Comparison of ENCODE assay signal across 22 cellular contexts in genomic region chr1:170660281-170660713, GRCh38. TPM values are rescaled to one million over a fixed set of nuclear protein-coding genes. Genes with fewer than 3 reads are reported as not detected.
A peak's percentile ranks its signal among the peaks of the same experiment; 100 is the strongest.
DNase-seq lines count a peak whose midpoint lies in the region; ATAC-seq and TF ChIP-seq lines count a peak whose summit lies in the region.
"Had no signal": no experiment of that assay in that cellular context is flagged by ENCODE, and none has a peak within 500 bp of the region (broad histone marks: within the 10 kb centered on the region; RNA-seq: fewer than 3 reads in every experiment).

No MANE protein-coding gene starts in this region.

- no peak overlapping the region for H4K91ac ChIP-seq in trophoblast cell (ENCODE audit: low read depth, low read length)

- BruUV-seq in mammary epithelial cell (replicated peaks; lab: Mats Ljungman, UMichigan) = no TSS peak

- TF ChIP-seq CTCF in mammary epithelial cell (conservative IDR thresholded peaks at IDR 0.05 in 1 of 2, IDR thresholded peaks at IDR 0.05 in 1 of 2; ENCODE audit: extremely low read depth in 1 of 2, insufficient read depth in 1 of 2, low read depth in 1 of 2, low read length in 2 of 2) (no peak), gastrocnemius medialis (IDR thresholded peaks at IDR 0.05 in 4 of 5, conservative IDR thresholded peaks at IDR 0.05 in 1 of 5) (no peak)

- in situ Hi-C loops in mammary epithelial cell (cut with MboI; ENCODE audit: low sequenced_read_pairs in 2 of 2) (no loop called here), gastrocnemius medialis (cut with MboI; ENCODE audit: low sequenced_read_pairs in 4 of 4) (loop anchor here in 3 of 4 donors (10.0 to 25.0 kb wide), 5 partner anchors 95 to 723 kb away; no protein-coding TSS in a partner anchor)

- CTCF ChIA-PET in mammary epithelial cell (lab: Charles Lee; ENCODE audit: low non-redundant PET) = no interaction called here
- CTCF ChIA-PET in naive thymus-derived CD4-positive, alpha-beta T cell (lab: Charles Lee) = no interaction called here

- POLR2A ChIA-PET in naive thymus-derived CD4-positive, alpha-beta T cell (lab: Charles Lee) = no interaction called here

- intact Hi-C loops in mammary epithelial cell (cut with micrococcal nuclease) (loop anchor here (5.0 to 10.0 kb wide), 4 partner anchors 38 to 645 kb away; partner anchors contain the start of gene GORAB), gastrocnemius medialis (cut with DNase I; ENCODE audit: low total_unique reads) (loop anchor here (2.0 kb wide), 1 partner anchor 127 kb away; the partner anchor contains the start of gene GORAB)
- intact Hi-C loops in naive thymus-derived CD4-positive, alpha-beta T cell (cut with micrococcal nuclease) = loop anchor here in 1 of 2 donors (10.0 kb wide), 1 partner anchor 735 kb away; no protein-coding TSS in a partner anchor

- DNase-seq in ecto neural progenitor cell (ENCODE audit: low spot score) = peak; percentile 65
- no peak for DNase-seq in trophoblast cell
- no peak for DNase-seq in mammary epithelial cell
- no peak for DNase-seq in gastrocnemius medialis
- no peak for DNase-seq in naive thymus-derived CD4-positive, alpha-beta T cell
- DNase-seq: activated T-cell treated with anti-CD3 and anti-CD28 coated beads, Interleukin-2, amount 50 U/mL, for 72 hours; CD4-positive, alpha-beta T cell; heart right ventricle; MG63; NCI-H1436 treated with DMSO at 0.1 percent for 48 hours; NCI-H2171 treated with DMSO at 0.1 percent for 48 hours; stimulated activated CD4-positive, alpha-beta T cell treated with anti-CD3 and anti-CD28 coated beads, Interleukin-2, amount 100 ng/mL, for 48 hours; stimulated activated naive CD8-positive, alpha-beta T cell treated with anti-CD3 and anti-CD28 coated beads, Interleukin-15, Interleukin-2, amounts not matched to agents 100 U/mL and 50 U/mL, for 24 hours; SW 1271; tibial artery had no signal

- no peak overlapping the region for H3K14ac ChIP-seq in trophoblast cell (ENCODE audit: low read length)

- H3K79me2 ChIP-seq in trophoblast cell (ENCODE audit: control insufficient read depth, insufficient read depth, low read length, poor library complexity) = no peaks in the 10 kb centered on the region
- H3K79me2 ChIP-seq in mammary epithelial cell (ENCODE audit: insufficient read depth, low read length) = no peaks in the 10 kb centered on the region

- no peak overlapping the region for H3K23ac ChIP-seq in trophoblast cell (ENCODE audit: low read length)

- no peaks in the 10 kb centered on the region for H3K36me3 Mint-ChIP-seq in naive thymus-derived CD4-positive, alpha-beta T cell
- H3K36me3 Mint-ChIP-seq: activated naive CD4-positive, alpha-beta T cell treated with anti-CD3 and anti-CD28 coated beads, Interleukin-2, amount 50 U/mL, for 24 hours; natural killer cell treated with Interleukin-12 subunit alpha and Interleukin-12 subunit beta and Interleukin-15 and Interleukin-18, amount 100 ng/mL, for 72 hours had no signal

- peaks cover 63 to 88% (median 74%) of the 10 kb centered on the region in 5 donors for H3K27me3 Mint-ChIP-seq in naive thymus-derived CD4-positive, alpha-beta T cell

- no peaks in the 10 kb centered on the region for H3K79me1 ChIP-seq in trophoblast cell (ENCODE audit: low read length)

- no peaks in the 10 kb centered on the region for H3K9me3 Mint-ChIP-seq in naive thymus-derived CD4-positive, alpha-beta T cell
- H3K9me3 Mint-ChIP-seq: activated naive CD4-positive, alpha-beta T cell treated with anti-CD3 and anti-CD28 coated beads, Interleukin-2, amount 50 U/mL, for 24 hours; activated T-cell treated with anti-CD3 and anti-CD28 coated beads, Interleukin-2, amount 50 U/mL, for 72 hours; CD4-positive, alpha-beta T cell; natural killer cell treated with Interleukin-12 subunit alpha and Interleukin-12 subunit beta and Interleukin-15 and Interleukin-18, amount 100 ng/mL, for 72 hours had no signal

- no CpG with 5 or more reads among the region's 25 CpGs for WGBS in trophoblast cell (ENCODE audit: extremely low coverage, insufficient coverage, insufficient read length)
- WGBS in mammary epithelial cell (ENCODE audit: low coverage, missing lambda C conversion rate) = 87% methylated on average over 15 of the region's 25 CpGs

- H4K20me1 ChIP-seq in mammary epithelial cell (ENCODE audit: insufficient read depth, low read length) = no peaks in the 10 kb centered on the region

- H3K4me3 Mint-ChIP-seq in naive thymus-derived CD4-positive, alpha-beta T cell = no peak overlapping the region
- H3K4me3 Mint-ChIP-seq: CD4-positive, alpha-beta T cell; natural killer cell treated with Interleukin-12 subunit alpha and Interleukin-12 subunit beta and Interleukin-15 and Interleukin-18, amount 100 ng/mL, for 72 hours had no signal

- no peak overlapping the region for H2AFZ ChIP-seq in trophoblast cell (ENCODE audit: insufficient read depth, low read length, poor library complexity)
- no peak overlapping the region for H2AFZ ChIP-seq in mammary epithelial cell (ENCODE audit: low read depth, low read length)

- H3K4me3 ChIP-seq in HUES48 (ENCODE audit: low read depth, low read length) = peak overlapping the region; percentile 46
- peak overlapping the region; percentile 6; the same call in 1 of the 2 replicates for H3K4me3 ChIP-seq in iPS-18c (ENCODE audit: insufficient read depth, low read depth, low read length)
- H3K4me3 ChIP-seq in trophoblast cell (ENCODE audit: low read depth, low read length) = no peak overlapping the region
- no peak overlapping the region for H3K4me3 ChIP-seq in mammary epithelial cell (replicated peaks in 1 of 3; ENCODE audit: insufficient read depth in 1 of 3, low read depth in 2 of 3, low read length in 3 of 3)
- no peak overlapping the region for H3K4me3 ChIP-seq in gastrocnemius medialis
- H3K4me3 ChIP-seq in naive thymus-derived CD4-positive, alpha-beta T cell (ENCODE audit: low read length) = no peak overlapping the region
- H3K4me3 ChIP-seq: MG63 had no signal

- H3K4ac ChIP-seq in trophoblast cell (ENCODE audit: low read depth, low read length) = no peak overlapping the region

- H3K27ac ChIP-seq in HUES48 (ENCODE audit: low read depth, low read length) (no peak overlapping the region), trophoblast cell (ENCODE audit: low read depth, low read length) (no peak overlapping the region), mammary epithelial cell (ENCODE audit: insufficient read depth, low read depth, low read length) (no peak overlapping the region), gastrocnemius medialis (peak overlapping the region in 1 of 4 donors; percentile 12)
- H3K27ac ChIP-seq in naive thymus-derived CD4-positive, alpha-beta T cell (ENCODE audit: low read depth, low read length) = no peak overlapping the region

- H3K27me3 ChIP-seq in HUES48 (ENCODE audit: control insufficient read depth, insufficient read depth, low read length) = peaks cover 71% of the 10 kb centered on the region
- H3K27me3 ChIP-seq in trophoblast cell (ENCODE audit: insufficient read depth, low read length) = peaks cover 55% of the 10 kb centered on the region
- H3K27me3 ChIP-seq in mammary epithelial cell (ENCODE audit: insufficient read depth, low read length) = peaks cover 29% of the 10 kb centered on the region
- H3K27me3 ChIP-seq in gastrocnemius medialis = no peaks in the 10 kb centered on the region
- peaks cover 3 to 11% of the 10 kb centered on the region in 2 donors for H3K27me3 ChIP-seq in naive thymus-derived CD4-positive, alpha-beta T cell (ENCODE audit: control insufficient read depth in 2 of 2, insufficient read depth in 2 of 2, low read length in 2 of 2)
- H3K27me3 ChIP-seq: MG63, tibial artery had no signal

- no peak overlapping the region for H2BK120ac ChIP-seq in trophoblast cell (ENCODE audit: insufficient read depth, low read length, poor library complexity)

- peaks cover 6 to 27% (median 13%) of the 10 kb centered on the region in 7 donors for H3K4me1 Mint-ChIP-seq in naive thymus-derived CD4-positive, alpha-beta T cell

- peaks cover 31% of the 10 kb centered on the region for H3K4me1 ChIP-seq in HUES48 (ENCODE audit: control insufficient read depth, insufficient read depth, low read length)
- peaks cover 12 to 14% of the 10 kb centered on the region in 2 experiments for H3K4me1 ChIP-seq in trophoblast cell (ENCODE audit: control insufficient read depth in 1 of 2, insufficient read depth in 2 of 2, low read length in 2 of 2)
- H3K4me1 ChIP-seq in mammary epithelial cell (ENCODE audit: insufficient read depth, low read length) = peaks cover 9% of the 10 kb centered on the region
- H3K4me1 ChIP-seq in gastrocnemius medialis = peaks cover 4 to 12% of the 10 kb centered on the region in 2 donors
- H3K4me1 ChIP-seq in naive thymus-derived CD4-positive, alpha-beta T cell (ENCODE audit: control insufficient read depth in 2 of 2, insufficient read depth in 2 of 2, low read length in 2 of 2) = no peaks in the 10 kb centered on the region
- H3K4me1 ChIP-seq: prostate gland had no signal

- dilution Hi-C loops in mammary epithelial cell (cut with HindIII; ENCODE audit: low sequenced_read_pairs) = no loop called here

- ATAC-seq in gastrocnemius medialis (no peak), HG02840 (IDR thresholded peaks at IDR 0.05; ENCODE audit: low FRiP score, unreplicated experiment) (no peak)
- ATAC-seq in naive thymus-derived CD4-positive, alpha-beta T cell = no peak
- ATAC-seq: activated T-cell treated with anti-CD3 and anti-CD28 coated beads, Interleukin-2, amount 50 U/mL, for 72 hours; heart right ventricle; natural killer cell treated with Interleukin-12 subunit alpha and Interleukin-12 subunit beta and Interleukin-15 and Interleukin-18, amount 100 ng/mL, for 72 hours; stimulated activated naive CD8-positive, alpha-beta T cell treated with anti-CD3 and anti-CD28 coated beads, Interleukin-15, Interleukin-2, amounts not matched to agents 100 U/mL and 50 U/mL, for 24 hours had no signal

- H3K36me3 ChIP-seq in HUES48 (ENCODE audit: control insufficient read depth, insufficient read depth, low read length) (no peaks in the 10 kb centered on the region), trophoblast cell (ENCODE audit: control insufficient read depth in 1 of 2, insufficient read depth in 2 of 2, low read length in 2 of 2) (no peaks in the 10 kb centered on the region), mammary epithelial cell (ENCODE audit: insufficient read depth, low read length) (no peaks in the 10 kb centered on the region), gastrocnemius medialis (no peaks in the 10 kb centered on the region)
- H3K36me3 ChIP-seq in naive thymus-derived CD4-positive, alpha-beta T cell (ENCODE audit: control insufficient read depth in 2 of 3, insufficient read depth in 3 of 3, low read length in 3 of 3) = no peaks in the 10 kb centered on the region
- H3K36me3 ChIP-seq: heart right ventricle, MG63, prostate gland, tibial artery had no signal

- H2BK12ac ChIP-seq in trophoblast cell (ENCODE audit: low read length) = no peak overlapping the region

- no peak overlapping the region for H3K9ac ChIP-seq in HUES48 (ENCODE audit: low read depth, low read length)
- no peak overlapping the region for H3K9ac ChIP-seq in trophoblast cell (ENCODE audit: low read length)
- no peak overlapping the region for H3K9ac ChIP-seq in mammary epithelial cell (ENCODE audit: insufficient read depth, low read length)

- no peak overlapping the region for H4K8ac ChIP-seq in trophoblast cell (ENCODE audit: low read depth, low read length)

- H3K4me2 ChIP-seq in trophoblast cell (ENCODE audit: low read length) (peak overlapping the region; percentile 30), mammary epithelial cell (ENCODE audit: insufficient read depth, low read depth, low read length) (no peak overlapping the region)

- no peak overlapping the region for H2AK5ac ChIP-seq in trophoblast cell (ENCODE audit: low read length)

- H3K27ac Mint-ChIP-seq in naive thymus-derived CD4-positive, alpha-beta T cell = no peak overlapping the region
- H3K27ac Mint-ChIP-seq: activated naive CD4-positive, alpha-beta T cell treated with anti-CD3 and anti-CD28 coated beads, Interleukin-2, amount 50 U/mL, for 24 hours; activated T-cell treated with anti-CD3 and anti-CD28 coated beads, Interleukin-2, amount 50 U/mL, for 72 hours; CD4-positive, alpha-beta T cell; natural killer cell treated with Interleukin-12 subunit alpha and Interleukin-12 subunit beta and Interleukin-15 and Interleukin-18, amount 100 ng/mL, for 72 hours had no signal

- H3K9me3 ChIP-seq in HUES48 (ENCODE audit: control insufficient read depth, insufficient read depth, low read length) = no peaks in the 10 kb centered on the region
- H3K9me3 ChIP-seq in iPS-18c (ENCODE audit: control insufficient read depth, insufficient read depth, low read length) = peaks cover 2% of the 10 kb centered on the region
- peaks cover 4% of the 10 kb centered on the region for H3K9me3 ChIP-seq in trophoblast cell (ENCODE audit: insufficient read depth, low read depth, low read length)
- H3K9me3 ChIP-seq in mammary epithelial cell (replicated peaks; ENCODE audit: insufficient read depth, low read length) = no peaks in the 10 kb centered on the region
- H3K9me3 ChIP-seq in gastrocnemius medialis = no peaks in the 10 kb centered on the region
- no peaks in the 10 kb centered on the region for H3K9me3 ChIP-seq in naive thymus-derived CD4-positive, alpha-beta T cell (ENCODE audit: control insufficient read depth in 2 of 3, low read length in 3 of 3)
- H3K9me3 ChIP-seq: heart right ventricle, MG63, prostate gland, tibial artery had no signal

- no peak for TF ChIP-seq POLR2A in gastrocnemius medialis (IDR thresholded peaks at IDR 0.05)

- no peak overlapping the region for H4K12ac ChIP-seq in trophoblast cell (ENCODE audit: low read depth, low read length)

- H2BK5ac ChIP-seq in trophoblast cell (ENCODE audit: low read depth, low read length, poor library complexity) = no peak overlapping the region

- H3K18ac ChIP-seq in trophoblast cell (ENCODE audit: low read length) = no peak overlapping the region

RNA-seq across cellular contexts. Expression of gene PRRX1, which starts 3.6 kb away (rescaled TPM):
- polyA plus RNA-seq in trophoblast cell (2013) = 0.24 and 0.37 TPM in 2 replicates
- total RNA-seq in mammary epithelial cell (1 to 10 TPM in 1 of 2 donors, not detected in 1; 1.7 TPM), gastrocnemius medialis (100 to 1,000 TPM in 1 of 4 donors, 10 to 100 TPM in 3; 35.3 to 120 (median 64.3) TPM)
- polyA plus RNA-seq in mammary epithelial cell = 0.18 TPM
- not detected for polyA minus RNA-seq in mammary epithelial cell
- total RNA-seq in naive thymus-derived CD4-positive, alpha-beta T cell = not detected
- not detected for polyA plus RNA-seq in naive thymus-derived CD4-positive, alpha-beta T cell
- total RNA-seq: activated CD8-positive, alpha-beta memory T cell treated with anti-CD3 and anti-CD28 coated beads for 36 hours; activated T-cell treated with anti-CD3 and anti-CD28 coated beads, Interleukin-2, amount 50 U/mL, for 72 hours; CD4-positive, alpha-beta T cell; natural killer cell treated with Interleukin-12 subunit alpha and Interleukin-12 subunit beta and Interleukin-15 and Interleukin-18, amount 100 ng/mL, for 72 hours had no signal

Comparison
In these comparisons a context has a peak if more than half of its experiments do, and no peak if none do; other contexts are left out.
1. H3K4me3 ChIP-seq: peak in HUES48 (single experiment) and iPS-18c (single experiment); none in trophoblast cell (single experiment), mammary epithelial cell (0 of 3), gastrocnemius medialis (0 of 4) and naive thymus-derived CD4-positive, alpha-beta T cell (single experiment).
2. RNA of gene PRRX1, which starts 3.6 kb away (total RNA-seq): 35.3 to 120 TPM in gastrocnemius medialis; 1.7 TPM in mammary epithelial cell and not detected in naive thymus-derived CD4-positive, alpha-beta T cell; every median in the first group is over 10 times any median in the second.
3. in situ Hi-C loops: an anchor here in gastrocnemius medialis (10.0 to 25.0 kb wide); none called in mammary epithelial cell.